In the genomic region with DNA sequence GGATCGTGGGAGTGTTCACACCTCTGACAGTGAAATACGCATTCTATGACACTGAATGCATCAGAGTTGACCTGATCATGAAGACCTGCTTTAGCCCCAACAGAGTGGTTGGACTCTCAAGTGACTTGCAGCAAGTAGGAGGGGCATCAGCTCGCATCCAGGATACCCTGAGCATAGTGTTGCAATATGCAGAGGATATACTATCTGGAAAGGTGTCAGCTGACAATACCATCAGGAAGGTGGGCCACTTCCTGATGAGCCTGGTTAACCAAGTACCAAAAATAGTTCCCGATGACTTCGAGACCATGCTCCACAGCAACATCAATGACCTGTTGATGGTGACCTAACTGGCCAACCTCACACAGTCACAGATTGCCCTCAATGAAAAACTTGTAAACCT, we compare ENCODE assay signal across 8 cellular contexts.
A peak's percentile ranks its signal among the peaks of the same experiment; 100 is the strongest.
DNase-seq lines count a peak whose midpoint lies in the region; ATAC-seq, FAIRE-seq and TF ChIP-seq lines count a peak whose summit lies in the region.
"Not testable (repeated sequence)": the region's sequence is repeated elsewhere in the genome, so short reads cannot be mapped to it uniquely, and the experiment has no call there.

No MANE protein-coding gene starts in this region.

- H4K5ac ChIP-seq in H1 (ENCODE audit: insufficient read length, low read depth, low read length): not testable (repeated sequence)

- H4K91ac ChIP-seq in H1 (replicated peaks; ENCODE audit: insufficient read length, low read length): not testable (repeated sequence)

- not testable (repeated sequence) for H3K23me2 ChIP-seq in H1 (ENCODE audit: low read depth, low read length)

- CTCF ChIA-PET in A549 (lab: Yijun Ruan, JAX); H1 (lab: Charles Lee; ENCODE audit: partially characterized antibody): not testable (repeated sequence)

- H3K36me3 ChIP-seq in H1 (ENCODE audit: control insufficient read depth in 2 of 4, insufficient read depth in 4 of 4, low read length in 3 of 4); right lobe of liver; upper lobe of left lung: not testable (repeated sequence)

- H2AK5ac ChIP-seq in H1 (ENCODE audit: low read depth, low read length): not testable (repeated sequence)

- not testable (repeated sequence) for H3K4me3 ChIP-seq in A549; H1 (ENCODE audit: extremely low read depth in 1 of 4, insufficient read depth in 2 of 4, low read depth in 3 of 4, low read length in 4 of 4); right lobe of liver; upper lobe of left lung

- peaks cover 49% of the 10 kb centered on the region for H3K9me3 Mint-ChIP-seq in activated T-cell treated with anti-CD3 and anti-CD28 coated beads, Interleukin-2, amount 50 U/mL, for 4 hours

- H3K23ac ChIP-seq in H1 (ENCODE audit: insufficient read length): not testable (repeated sequence)

- intact Hi-C loops in left cardiac atrium (cut with DNase I); right lobe of liver (cut with DNase I): not testable (repeated sequence)

- H3K79me1 ChIP-seq in H1 (ENCODE audit: low read depth, low read length): not testable (repeated sequence)

- not testable (repeated sequence) for H3K4me2 ChIP-seq in A549; H1 (ENCODE audit: insufficient read depth in 1 of 2, low read depth in 2 of 2, low read length in 2 of 2)

- ATAC-seq in A549: not testable (repeated sequence)
- ATAC-seq in activated T-cell treated with anti-CD3 and anti-CD28 coated beads, Interleukin-2, amount 50 U/mL, for 4 hours: peak; percentile 23 to 28
- ATAC-seq in left cardiac atrium (peak; percentile 6 to 18), right lobe of liver (peak; percentile 15 to 37 (median 22)), omental fat pad (ENCODE audit: low FRiP score) (peak; percentile 14), upper lobe of left lung (ENCODE audit: low FRiP score in 2 of 2) (peak; percentile 20 to 31)

- H3K4me1 Mint-ChIP-seq in activated T-cell treated with anti-CD3 and anti-CD28 coated beads, Interleukin-2, amount 50 U/mL, for 4 hours (ENCODE audit: low read depth): not testable (repeated sequence)

- not testable (repeated sequence) for H2BK120ac ChIP-seq in H1 (replicated peaks; ENCODE audit: low read depth, low read length)

- not testable (repeated sequence) for H3K56ac ChIP-seq in H1 (replicated peaks; ENCODE audit: insufficient read length, low read depth, low read length)

- H3K27ac ChIP-seq in A549; H1 (ENCODE audit: low read depth, low read length); right lobe of liver; upper lobe of left lung: not testable (repeated sequence)

- H4K8ac ChIP-seq in H1 (ENCODE audit: extremely low read depth, insufficient read depth, low read length): not testable (repeated sequence)

- POLR2A ChIA-PET in A549 (lab: Yijun Ruan, JAX); H1 (lab: Charles Lee; ENCODE audit: partially characterized antibody): not testable (repeated sequence)

- H2AFZ ChIP-seq in H1 (ENCODE audit: low read length): not testable (repeated sequence)

- H3K18ac ChIP-seq in H1 (ENCODE audit: extremely low read depth, low read length): not testable (repeated sequence)

- in situ Hi-C loops in GM13976 (cut with MboI; ENCODE audit: low sequenced_read_pairs, unreplicated experiment): not testable (repeated sequence)

- H2BK20ac ChIP-seq in H1 (ENCODE audit: low read length): not testable (repeated sequence)

- H3K36me3 Mint-ChIP-seq in activated T-cell treated with anti-CD3 and anti-CD28 coated beads, Interleukin-2, amount 50 U/mL, for 4 hours (ENCODE audit: insufficient read depth): not testable (repeated sequence)

- DNase-seq in A549 (ENCODE audit: low read depth in 1 of 2, low spot score in 1 of 2); activated T-cell treated with anti-CD3 and anti-CD28 coated beads, Interleukin-2, amount 50 U/mL, for 4 hours; H1 (ENCODE audit: low read depth in 1 of 2, low spot score in 2 of 2); left cardiac atrium; right lobe of liver; omental fat pad (ENCODE audit: low spot score); upper lobe of left lung: not testable (repeated sequence)
- DNase-seq in GM13976 (ENCODE audit: low spot score): peak; percentile 9

- not testable (repeated sequence) for H3K4me3 Mint-ChIP-seq in activated T-cell treated with anti-CD3 and anti-CD28 coated beads, Interleukin-2, amount 50 U/mL, for 4 hours

- not testable (repeated sequence) for TF ChIP-seq RAD21 in A549 (conservative IDR thresholded peaks at IDR 0.05 in 1 of 2, IDR thresholded peaks at IDR 0.05 in 1 of 2); H1 (IDR thresholded peaks at IDR 0.05 in 1 of 2, conservative IDR thresholded peaks at IDR 0.05 in 1 of 2; ENCODE audit: low read depth in 2 of 2, low read length in 2 of 2)

- not testable (repeated sequence) for FAIRE-seq in A549 (lab: Jason Lieb, UNC); H1 (lab: Jason Lieb, UNC)

- TF ChIP-seq EP300 in A549 (IDR thresholded peaks at IDR 0.05); H1 (IDR thresholded peaks at IDR 0.05; ENCODE audit: borderline replicate concordance in 1 of 2, low read depth in 2 of 2, low read length in 2 of 2); upper lobe of left lung (IDR thresholded peaks at IDR 0.05): not testable (repeated sequence)

- H2BK5ac ChIP-seq in H1 (ENCODE audit: low read depth, low read length): not testable (repeated sequence)

- not testable (repeated sequence) for H2BK15ac ChIP-seq in H1 (ENCODE audit: low read length)

- not testable (repeated sequence) for H3K27me3 Mint-ChIP-seq in activated T-cell treated with anti-CD3 and anti-CD28 coated beads, Interleukin-2, amount 50 U/mL, for 4 hours (ENCODE audit: low read depth)

- not testable (repeated sequence) for H2BK12ac ChIP-seq in H1 (ENCODE audit: low read depth, low read length)

- not testable (repeated sequence) for H3K27me3 ChIP-seq in H1 (replicated peaks in 1 of 4; ENCODE audit: control insufficient read depth in 3 of 4, extremely low read depth in 1 of 4, insufficient read depth in 3 of 4, low read length in 3 of 4); right lobe of liver; upper lobe of left lung

- not testable (repeated sequence) for H3K4ac ChIP-seq in H1 (replicated peaks; ENCODE audit: insufficient read length, low read depth, low read length)

- H3K79me2 ChIP-seq in H1 (ENCODE audit: control insufficient read depth in 1 of 2, insufficient read depth in 2 of 2, low read length in 2 of 2): not testable (repeated sequence)

- H4K20me1 ChIP-seq in H1 (replicated peaks in 1 of 2; ENCODE audit: control insufficient read depth in 1 of 2, insufficient read depth in 2 of 2, low read length in 2 of 2): not testable (repeated sequence)

- not testable (repeated sequence) for H3K9ac ChIP-seq in H1 (replicated peaks in 1 of 4; ENCODE audit: extremely low read depth in 1 of 4, low read depth in 3 of 4, low read length in 3 of 4)

- not testable (repeated sequence) for TF ChIP-seq CTCF in A549 (IDR thresholded peaks at IDR 0.05); GM13976 (IDR thresholded peaks at IDR 0.05; ENCODE audit: borderline replicate concordance, control extremely low read depth, extremely low read depth, insufficient read depth, missing control alignments); H1 (IDR thresholded peaks at IDR 0.05; ENCODE audit: control extremely low read depth in 1 of 3, insufficient read depth in 1 of 3, low read depth in 1 of 3, low read length in 3 of 3); right lobe of liver (IDR thresholded peaks at IDR 0.05); omental fat pad (IDR thresholded peaks at IDR 0.05); upper lobe of left lung (IDR thresholded peaks at IDR 0.05)

- H3K4me1 ChIP-seq in A549; H1 (replicated peaks in 1 of 4; ENCODE audit: control insufficient read depth in 3 of 4, insufficient read depth in 4 of 4, low read length in 3 of 4); right lobe of liver; upper lobe of left lung: not testable (repeated sequence)

- WGBS in A549 (ENCODE audit: missing lambda C conversion rate): 57% methylated on average over 5 of the region's 5 CpGs
- 87% methylated on average over 5 of the region's 5 CpGs; no CpG with 5 or more reads in 1 of the 2 experiments for WGBS in H1 (ENCODE audit: extremely low coverage in 1 of 2, insufficient coverage in 1 of 2, insufficient read length in 1 of 2, insufficient replicate concordance in 2 of 2, low coverage in 1 of 2, low lambda C conversion rate in 2 of 2, missing lambda C conversion rate in 1 of 2), 2 experiments
- 51% methylated on average over 5 of the region's 5 CpGs for WGBS in right lobe of liver (ENCODE audit: insufficient coverage, low coverage, low lambda C conversion rate, missing lambda C conversion rate)
- WGBS in upper lobe of left lung, 2 donors: 75 to 78% methylated on average over 5 of the region's 5 CpGs

- not testable (repeated sequence) for TF ChIP-seq POLR2A in A549 (IDR thresholded peaks at IDR 0.05; ENCODE audit: low read length); H1 (IDR thresholded peaks at IDR 0.05; ENCODE audit: control extremely low read depth in 1 of 2, low read depth in 2 of 2, low read length in 2 of 2); right lobe of liver (IDR thresholded peaks at IDR 0.05); upper lobe of left lung (IDR thresholded peaks at IDR 0.05)

- H3K9me3 ChIP-seq in A549 (peaks cover 33% of the 10 kb centered on the region; the same call in 2 of the 3 replicates), H1 (ENCODE audit: insufficient read depth in 2 of 2, low read depth in 1 of 2, low read length in 1 of 2) (peaks cover 64 to 84% of the 10 kb centered on the region in 2 experiments), right lobe of liver (peaks cover 0 to 10% (median 0%) of the 10 kb centered on the region in 4 donors), upper lobe of left lung (peaks cover 10 to 43% (median 29%) of the 10 kb centered on the region in 4 donors)

- H3K14ac ChIP-seq in H1 (ENCODE audit: insufficient read length): not testable (repeated sequence)

TF ChIP-seq in A549, 52 proteins besides CTCF, POLR2A, EP300 and RAD21:
- peak; percentile 45 for TF ChIP-seq MAFK (IDR thresholded peaks at IDR 0.05; ENCODE audit: partially characterized antibody)

TF ChIP-seq in H1, 55 proteins besides CTCF, POLR2A, EP300 and RAD21:
- peak; percentile 49 for TF ChIP-seq RNF2 (IDR thresholded peaks at IDR 0.05; ENCODE audit: borderline replicate concordance, low read depth, low read length, missing control alignments, poor library complexity, severe bottlenecking)
